In the genomic region with DNA sequence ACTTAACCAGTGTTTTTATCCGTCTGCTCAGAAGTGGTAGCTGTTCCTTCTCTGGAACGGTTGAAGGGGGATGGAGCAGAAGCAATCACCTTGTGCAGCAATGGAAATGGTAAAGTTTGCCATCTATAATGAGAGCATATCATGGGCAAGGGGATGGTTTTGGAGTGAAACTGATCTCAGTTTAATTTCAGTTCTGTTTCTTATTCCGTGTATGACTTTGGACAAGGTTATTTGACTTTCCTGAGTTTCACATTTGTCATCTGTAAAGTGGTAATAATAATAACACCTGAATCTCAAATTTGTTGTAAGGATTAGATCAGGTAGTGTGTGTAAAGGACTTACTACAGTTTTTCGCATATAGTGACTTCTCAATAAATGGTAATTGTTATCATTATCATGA, we compare ENCODE assay signal across 13 cellular contexts.
A peak's percentile ranks its signal among the peaks of the same experiment; 100 is the strongest.
DNase-seq lines count a peak whose midpoint lies in the region; ATAC-seq and TF ChIP-seq lines count a peak whose summit lies in the region.
"Had no signal": no experiment of that assay in that cellular context is flagged by ENCODE, and none has a peak within 500 bp of the region (broad histone marks: within the 10 kb centered on the region; RNA-seq: fewer than 3 reads in every experiment).

No MANE protein-coding gene starts in this region.

- no peaks in the 10 kb centered on the region for H3K9me2 ChIP-seq in GM23338 (ENCODE audit: insufficient read depth)

- H3F3A ChIP-seq in GM23338 (replicated peaks; ENCODE audit: low read depth), result no peaks in the 10 kb centered on the region

- no peaks in the 10 kb centered on the region for H3K79me2 ChIP-seq in GM23338 (replicated peaks; ENCODE audit: insufficient read depth)

- ATAC-seq in GM18511 (IDR thresholded peaks at IDR 0.05; ENCODE audit: unreplicated experiment), result peak; percentile 87
- ATAC-seq in GM19468 (IDR thresholded peaks at IDR 0.05; ENCODE audit: extremely low read depth, unreplicated experiment), result peak; percentile 77
- ATAC-seq in HG02870 (IDR thresholded peaks at IDR 0.05; ENCODE audit: unreplicated experiment), result peak; percentile 82
- ATAC-seq in HG03521 (IDR thresholded peaks at IDR 0.05; ENCODE audit: unreplicated experiment), result peak; percentile 79
- ATAC-seq in left ventricle myocardium superior, result no peak
- ATAC-seq in GM23338, result no peak
- ATAC-seq in gastrocnemius medialis, result no peak
- ATAC-seq: activated naive CD8-positive, alpha-beta T cell treated with anti-CD3 and anti-CD28 coated beads, Interleukin-2, amount 50 U/mL, for 24 hours had no signal

- H3K27me3 Mint-ChIP-seq in GM23338 (ENCODE audit: insufficient read depth, low read depth, poor library complexity), result no peaks in the 10 kb centered on the region

- H3K4me3 Mint-ChIP-seq in GM23338, result no peak overlapping the region
- H3K4me3 Mint-ChIP-seq: activated naive CD8-positive, alpha-beta T cell treated with anti-CD3 and anti-CD28 coated beads, Interleukin-2, amount 50 U/mL, for 24 hours had no signal

- H3K27ac ChIP-seq in GM23338 (ENCODE audit: low read depth) (no peak overlapping the region), gastrocnemius medialis (no peak overlapping the region)

- no peaks in the 10 kb centered on the region for H3K36me3 ChIP-seq in GM23338 (ENCODE audit: insufficient read depth)
- no peaks in the 10 kb centered on the region for H3K36me3 ChIP-seq in gastrocnemius medialis

- DNase-seq in left ventricle myocardium superior (no peak), HT-29 (ENCODE audit: low spot score) (no peak), GM23338 (ENCODE audit: low spot score) (no peak), gastrocnemius medialis (no peak)
- DNase-seq: activated naive CD8-positive, alpha-beta T cell treated with anti-CD3 and anti-CD28 coated beads, Interleukin-2, amount 50 U/mL, for 24 hours; DMS79 treated with DMSO at 0.1 percent for 48 hours; mesendoderm; NCI-H345; RPMI8226 had no signal

- TF ChIP-seq CTCF in GM23338 (conservative IDR thresholded peaks at IDR 0.05; ENCODE audit: low read depth in 2 of 2) (no peak), gastrocnemius medialis (IDR thresholded peaks at IDR 0.05 in 4 of 5, conservative IDR thresholded peaks at IDR 0.05 in 1 of 5) (no peak)

- H3K4me3 ChIP-seq in GM23338 (no peak overlapping the region), gastrocnemius medialis (no peak overlapping the region)

- no peaks in the 10 kb centered on the region for H3K4me1 ChIP-seq in GM23338 (ENCODE audit: insufficient read depth)
- no peaks in the 10 kb centered on the region for H3K4me1 ChIP-seq in gastrocnemius medialis

- no peaks in the 10 kb centered on the region for H3K9me3 ChIP-seq in gastrocnemius medialis

- no peak overlapping the region for H3K4me2 ChIP-seq in GM23338

- H3K27ac Mint-ChIP-seq in GM23338, result no peak overlapping the region
- H3K27ac Mint-ChIP-seq: activated naive CD8-positive, alpha-beta T cell treated with anti-CD3 and anti-CD28 coated beads, Interleukin-2, amount 50 U/mL, for 24 hours had no signal

- H2AFZ ChIP-seq in GM23338, result no peak overlapping the region

- H3K36me3 Mint-ChIP-seq in GM23338 (ENCODE audit: low read depth), result no peaks in the 10 kb centered on the region

- peaks cover 6% of the 10 kb centered on the region; the same call in 1 of the 3 replicates for H3K4me1 Mint-ChIP-seq in GM23338

- H3K9me3 Mint-ChIP-seq in GM23338, result no peaks in the 10 kb centered on the region
- H3K9me3 Mint-ChIP-seq: activated naive CD8-positive, alpha-beta T cell treated with anti-CD3 and anti-CD28 coated beads, Interleukin-2, amount 50 U/mL, for 24 hours had no signal

- H4K20me1 ChIP-seq in GM23338 (replicated peaks; ENCODE audit: insufficient read depth), result no peaks in the 10 kb centered on the region

- intact Hi-C loops in left ventricle myocardium superior (cut with micrococcal nuclease) (no loop called here), gastrocnemius medialis (cut with DNase I; ENCODE audit: low total_unique reads) (loop anchor here (5.0 kb wide), 1 partner anchor 350 kb away; no protein-coding TSS in a partner anchor)

- in situ Hi-C loops in gastrocnemius medialis (cut with MboI; ENCODE audit: low sequenced_read_pairs in 4 of 4), result loop anchor here in 3 of 4 donors (25.0 kb wide), 4 partner anchors 365 to 690 kb away; partner anchors contain the start of genes ELL2 (in 2 of the 3) and RFESD (in 1 of the 3)

- no peak for TF ChIP-seq POLR2A in gastrocnemius medialis (IDR thresholded peaks at IDR 0.05)

- H3K27me3 ChIP-seq in GM23338 (ENCODE audit: insufficient read depth) (no peaks in the 10 kb centered on the region), gastrocnemius medialis (no peaks in the 10 kb centered on the region)

TF ChIP-seq in GM23338, 12 proteins besides CTCF, POLR2A, EP300 and RAD21 (continues in another document):
- TF ChIP-seq ZNF331 (CRISPR knock-in tag; IDR thresholded peaks at IDR 0.05; ENCODE audit: low read depth), result no peak
- TF ChIP-seq, protein P1, sequence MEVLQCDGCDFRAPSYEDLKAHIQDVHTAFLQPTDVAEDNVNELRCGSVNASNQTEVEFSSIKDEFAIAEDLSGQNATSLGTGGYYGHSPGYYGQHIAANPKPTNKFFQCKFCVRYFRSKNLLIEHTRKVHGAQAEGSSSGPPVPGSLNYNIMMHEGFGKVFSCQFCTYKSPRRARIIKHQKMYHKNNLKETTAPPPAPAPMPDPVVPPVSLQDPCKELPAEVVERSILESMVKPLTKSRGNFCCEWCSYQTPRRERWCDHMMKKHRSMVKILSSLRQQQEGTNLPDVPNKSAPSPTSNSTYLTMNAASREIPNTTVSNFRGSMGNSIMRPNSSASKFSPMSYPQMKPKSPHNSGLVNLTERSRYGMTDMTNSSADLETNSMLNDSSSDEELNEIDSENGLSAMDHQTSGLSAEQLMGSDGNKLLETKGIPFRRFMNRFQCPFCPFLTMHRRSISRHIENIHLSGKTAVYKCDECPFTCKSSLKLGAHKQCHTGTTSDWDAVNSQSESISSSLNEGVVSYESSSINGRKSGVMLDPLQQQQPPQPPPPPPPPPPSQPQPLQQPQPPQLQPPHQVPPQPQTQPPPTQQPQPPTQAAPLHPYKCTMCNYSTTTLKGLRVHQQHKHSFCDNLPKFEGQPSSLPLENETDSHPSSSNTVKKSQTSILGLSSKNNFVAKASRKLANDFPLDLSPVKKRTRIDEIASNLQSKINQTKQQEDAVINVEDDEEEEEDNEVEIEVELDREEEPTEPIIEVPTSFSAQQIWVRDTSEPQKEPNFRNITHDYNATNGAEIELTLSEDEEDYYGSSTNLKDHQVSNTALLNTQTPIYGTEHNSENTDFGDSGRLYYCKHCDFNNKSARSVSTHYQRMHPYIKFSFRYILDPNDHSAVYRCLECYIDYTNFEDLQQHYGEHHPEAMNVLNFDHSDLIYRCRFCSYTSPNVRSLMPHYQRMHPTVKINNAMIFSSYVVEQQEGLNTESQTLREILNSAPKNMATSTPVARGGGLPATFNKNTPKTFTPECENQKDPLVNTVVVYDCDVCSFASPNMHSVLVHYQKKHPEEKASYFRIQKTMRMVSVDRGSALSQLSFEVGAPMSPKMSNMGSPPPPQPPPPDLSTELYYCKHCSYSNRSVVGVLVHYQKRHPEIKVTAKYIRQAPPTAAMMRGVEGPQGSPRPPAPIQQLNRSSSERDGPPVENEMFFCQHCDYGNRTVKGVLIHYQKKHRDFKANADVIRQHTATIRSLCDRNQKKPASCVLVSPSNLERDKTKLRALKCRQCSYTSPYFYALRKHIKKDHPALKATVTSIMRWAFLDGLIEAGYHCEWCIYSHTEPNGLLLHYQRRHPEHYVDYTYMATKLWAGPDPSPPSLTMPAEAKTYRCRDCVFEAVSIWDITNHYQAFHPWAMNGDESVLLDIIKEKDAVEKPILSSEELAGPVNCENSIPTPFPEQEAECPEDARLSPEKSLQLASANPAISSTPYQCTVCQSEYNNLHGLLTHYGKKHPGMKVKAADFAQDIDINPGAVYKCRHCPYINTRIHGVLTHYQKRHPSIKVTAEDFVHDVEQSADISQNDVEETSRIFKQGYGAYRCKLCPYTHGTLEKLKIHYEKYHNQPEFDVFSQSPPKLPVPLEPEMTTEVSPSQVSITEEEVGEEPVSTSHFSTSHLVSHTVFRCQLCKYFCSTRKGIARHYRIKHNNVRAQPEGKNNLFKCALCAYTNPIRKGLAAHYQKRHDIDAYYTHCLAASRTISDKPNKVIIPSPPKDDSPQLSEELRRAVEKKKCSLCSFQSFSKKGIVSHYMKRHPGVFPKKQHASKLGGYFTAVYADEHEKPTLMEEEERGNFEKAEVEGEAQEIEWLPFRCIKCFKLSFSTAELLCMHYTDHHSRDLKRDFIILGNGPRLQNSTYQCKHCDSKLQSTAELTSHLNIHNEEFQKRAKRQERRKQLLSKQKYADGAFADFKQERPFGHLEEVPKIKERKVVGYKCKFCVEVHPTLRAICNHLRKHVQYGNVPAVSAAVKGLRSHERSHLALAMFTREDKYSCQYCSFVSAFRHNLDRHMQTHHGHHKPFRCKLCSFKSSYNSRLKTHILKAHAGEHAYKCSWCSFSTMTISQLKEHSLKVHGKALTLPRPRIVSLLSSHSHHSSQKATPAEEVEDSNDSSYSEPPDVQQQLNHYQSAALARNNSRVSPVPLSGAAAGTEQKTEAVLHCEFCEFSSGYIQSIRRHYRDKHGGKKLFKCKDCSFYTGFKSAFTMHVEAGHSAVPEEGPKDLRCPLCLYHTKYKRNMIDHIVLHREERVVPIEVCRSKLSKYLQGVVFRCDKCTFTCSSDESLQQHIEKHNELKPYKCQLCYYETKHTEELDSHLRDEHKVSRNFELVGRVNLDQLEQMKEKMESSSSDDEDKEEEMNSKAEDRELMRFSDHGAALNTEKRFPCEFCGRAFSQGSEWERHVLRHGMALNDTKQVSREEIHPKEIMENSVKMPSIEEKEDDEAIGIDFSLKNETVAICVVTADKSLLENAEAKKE (CRISPR knock-in tag; IDR thresholded peaks at IDR 0.05), result no peak
- no peak for TF ChIP-seq EZH2 (IDR thresholded peaks at IDR 0.05; ENCODE audit: low read depth, unreplicated experiment)

Comparison
In these comparisons a context has a peak if more than half of its experiments do, and no peak if none do; other contexts are left out.
1. ATAC-seq: peak in GM18511 (single experiment), GM19468 (single experiment), HG02870 (single experiment) and HG03521 (single experiment); none in left ventricle myocardium superior (single experiment), GM23338 (single experiment) and gastrocnemius medialis (0 of 2).